Comparison of ENCODE assay signal across 8 cellular contexts in the genomic region with DNA sequence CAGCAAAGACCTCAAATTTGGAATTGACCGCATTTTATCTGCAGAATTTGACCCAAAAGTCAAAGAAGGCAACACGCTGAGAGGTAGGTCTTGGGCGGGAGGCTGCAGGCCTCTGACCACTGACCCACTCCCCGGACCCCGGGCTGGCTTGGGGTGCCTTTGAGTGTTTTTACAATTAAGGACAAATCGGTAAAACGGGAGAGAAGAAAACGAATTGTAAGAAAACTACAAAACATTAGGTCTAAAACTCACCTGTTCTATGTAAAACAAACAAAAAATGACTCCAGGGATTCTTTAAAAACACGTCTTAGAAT. TPM values are rescaled to one million over a fixed set of nuclear protein-coding genes. Genes with fewer than 3 reads are reported as not detected.
A peak's percentile ranks its signal among the peaks of the same experiment; 100 is the strongest.
DNase-seq lines count a peak whose midpoint lies in the region; ATAC-seq and TF ChIP-seq lines count a peak whose summit lies in the region.

No MANE protein-coding gene starts in this region.

- in situ Hi-C loops in gastrocnemius medialis (cut with MboI; ENCODE audit: low sequenced_read_pairs in 4 of 4): no loop called here

- H3K27ac ChIP-seq in gastroesophageal sphincter: peak overlapping the region; percentile 87 to 98 (median 96)
- H3K27ac ChIP-seq in gastrocnemius medialis: peak overlapping the region; percentile 87 to 94 (median 90)

- H3K27me3 ChIP-seq in gastroesophageal sphincter (peaks cover 24% of the 10 kb centered on the region), gastrocnemius medialis (no peaks in the 10 kb centered on the region)

- WGBS in gastroesophageal sphincter (ENCODE audit: low coverage in 1 of 2), 2 donors: 17 to 20% methylated on average over 4 to 9 of the region's 9 CpGs

- TF ChIP-seq EP300 in gastroesophageal sphincter (IDR thresholded peaks at IDR 0.05): no peak

- no peak for TF ChIP-seq POLR2A in gastroesophageal sphincter (IDR thresholded peaks at IDR 0.05)
- no peak for TF ChIP-seq POLR2A in gastrocnemius medialis (IDR thresholded peaks at IDR 0.05)

- DNase-seq in GM12864 (ENCODE audit: low read depth) (no peak), gastrocnemius medialis (no peak), SKM-1 (lab: John Stamatoyannopoulos, UW; ENCODE audit: unreplicated experiment) (no peak), GM19238 (ENCODE audit: insufficient read length, low spot score) (no peak)

- H3K9me3 ChIP-seq in gastroesophageal sphincter (no peaks in the 10 kb centered on the region), gastrocnemius medialis (no peaks in the 10 kb centered on the region)

- intact Hi-C loops in gastrocnemius medialis (cut with DNase I; ENCODE audit: low total_unique reads): loop anchor here (5.0 kb wide), 1 partner anchor 68 kb away; no protein-coding TSS in a partner anchor

- H3K4me3 ChIP-seq in GM12864 (ENCODE audit: low read depth, low read length): peak overlapping the region; percentile 67
- peak overlapping the region; percentile 79 for H3K4me3 ChIP-seq in WI38 (ENCODE audit: low read depth, low read length)
- H3K4me3 ChIP-seq in gastroesophageal sphincter: peak overlapping the region; percentile 81 to 97
- peak overlapping the region; percentile 70 to 96 (median 94) for H3K4me3 ChIP-seq in gastrocnemius medialis

- H3K4me1 ChIP-seq in gastroesophageal sphincter: peaks cover 0 to 59% (median 17%) of the 10 kb centered on the region in 3 donors
- peaks cover 4 to 13% of the 10 kb centered on the region in 2 donors for H3K4me1 ChIP-seq in gastrocnemius medialis

- TF ChIP-seq CTCF in GM12864 (IDR thresholded peaks at IDR 0.05; ENCODE audit: low read depth, low read length, missing control alignments) (no peak), WI38 (IDR thresholded peaks at IDR 0.05; ENCODE audit: low read depth, low read length) (no peak), gastroesophageal sphincter (IDR thresholded peaks at IDR 0.05) (no peak), gastrocnemius medialis (IDR thresholded peaks at IDR 0.05 in 4 of 5, conservative IDR thresholded peaks at IDR 0.05 in 1 of 5) (no peak)

- peaks cover 0 to 36% of the 10 kb centered on the region in 2 donors for H3K36me3 ChIP-seq in gastroesophageal sphincter
- H3K36me3 ChIP-seq in gastrocnemius medialis: peaks cover 0 to 38% of the 10 kb centered on the region in 2 donors

- ATAC-seq in gastroesophageal sphincter (no peak), gastrocnemius medialis (no peak), HG02970 (IDR thresholded peaks at IDR 0.05; ENCODE audit: low FRiP score, unreplicated experiment) (no peak), HG03571 (IDR thresholded peaks at IDR 0.05; ENCODE audit: unreplicated experiment) (no peak)

RNA-seq across cellular contexts. Expression of a gene that starts 1.1 kb away (rescaled TPM):
- 10 to 100 TPM in 3 of 4 donors, 1 to 10 TPM in 1; 7.1 to 18.1 (median 13.5) TPM for total RNA-seq in gastroesophageal sphincter
- 1 to 10 TPM; 3.5 to 8.3 (median 6.4) TPM for total RNA-seq in gastrocnemius medialis
